2 cellular contexts compared by ENCODE assay signal in genomic region chr6:89813441-89813840, GRCh38.
TF ChIP-seq lines count a peak whose summit lies in the region.

No MANE protein-coding gene starts in this region.

TF ChIP-seq in HEK293, 187 proteins besides CTCF, POLR2A, EP300 and RAD21:
- peak; percentile 51; the same call in 1 of the 2 replicates for TF ChIP-seq SCRT2 (tag by site-specific recombination; IDR thresholded peaks at IDR 0.05)
- 0 out of 2 replicates have a peak, but pooled peaks have one; percentile 23 for TF ChIP-seq OSR2 (tag by site-specific recombination; IDR thresholded peaks at IDR 0.05)
- TF ChIP-seq SCRT1 (tag by site-specific recombination; IDR thresholded peaks at IDR 0.05; ENCODE audit: borderline replicate concordance) = 0 out of 2 replicates have a peak, but pooled peaks have one; percentile 52
- peak; percentile 73 for TF ChIP-seq GLIS1 (tag by site-specific recombination; IDR thresholded peaks at IDR 0.05)

TF ChIP-seq in HepG2, 621 proteins besides CTCF, POLR2A, EP300 and RAD21:
- peak; percentile 34; the same call in 1 of the 2 replicates for TF ChIP-seq ZNF263 (CRISPR knock-in tag; IDR thresholded peaks at IDR 0.05)
TF ChIP-seq in HepG2: peak in this region for 1; not testable (repeated sequence) for 620.
